In genomic region chr2:30686000-30686399, GRCh38 we compare ENCODE assay signal across 10 cellular contexts.
DNase-seq lines count a peak whose midpoint lies in the region; ATAC-seq and TF ChIP-seq lines count a peak whose summit lies in the region.
"Had no signal": no experiment of that assay in that cellular context is flagged by ENCODE, and none has a peak within 500 bp of the region (broad histone marks: within the 10 kb centered on the region; RNA-seq: fewer than 3 reads in every experiment).

No MANE protein-coding gene starts in this region.

- TF ChIP-seq CTCF in astrocyte of the spinal cord (IDR thresholded peaks at IDR 0.05; ENCODE audit: low read depth, low read length) (peak; percentile 33), osteocyte (IDR thresholded peaks at IDR 0.05) (peak; percentile 15)

- H3K4me1 Mint-ChIP-seq in osteocyte (ENCODE audit: unreplicated experiment) = peaks cover 2% of the 10 kb centered on the region

- no peak overlapping the region for H3K4me3 ChIP-seq in astrocyte of the spinal cord (ENCODE audit: low read depth, low read length)

- H3K9me3 Mint-ChIP-seq in osteocyte (ENCODE audit: unreplicated experiment) = no peaks in the 10 kb centered on the region
- H3K9me3 Mint-ChIP-seq: activated naive CD4-positive, alpha-beta T cell treated with anti-CD3 and anti-CD28 coated beads for 36 hours had no signal

- peaks cover 11% of the 10 kb centered on the region for H3K27me3 Mint-ChIP-seq in osteocyte (ENCODE audit: unreplicated experiment)

- DNase-seq in NCI-H524 (lab: John Stamatoyannopoulos, UW) (peak; percentile 23 to 40), NCI-H524 treated with DMSO at 0.1 percent for 48 hours (lab: John Stamatoyannopoulos, UW) (no peak), NCI-H1417 (lab: John Stamatoyannopoulos, UW) (peak; percentile 73 to 97 (median 85)), astrocyte of the spinal cord (ENCODE audit: low read depth, low spot score) (no peak), osteocyte (ENCODE audit: extremely low spot score, unreplicated experiment) (peak; percentile 42), COR-L47 (lab: John Stamatoyannopoulos, UW) (no peak)
- no peak for DNase-seq in activated effector memory CD4-positive, alpha-beta T cell treated with Interleukin-2 at 50 U/mL for 16 hours
- DNase-seq: activated naive CD4-positive, alpha-beta T cell treated with anti-CD3 and anti-CD28 coated beads for 36 hours; AML-193 had no signal

- in situ Hi-C loops in astrocyte of the spinal cord (cut with HindIII; ENCODE audit: low sequenced_read_pairs) = no loop called here

- no peak overlapping the region for H3K27ac Mint-ChIP-seq in osteocyte (ENCODE audit: unreplicated experiment)
- H3K27ac Mint-ChIP-seq: activated naive CD4-positive, alpha-beta T cell treated with anti-CD3 and anti-CD28 coated beads for 36 hours had no signal

- ATAC-seq in GM21423 (IDR thresholded peaks at IDR 0.05; ENCODE audit: unreplicated experiment) = no peak

- H3K4me3 Mint-ChIP-seq in osteocyte (ENCODE audit: unreplicated experiment) = no peak overlapping the region
- H3K4me3 Mint-ChIP-seq: activated naive CD4-positive, alpha-beta T cell treated with anti-CD3 and anti-CD28 coated beads for 36 hours had no signal

- no peaks in the 10 kb centered on the region for H3K36me3 Mint-ChIP-seq in osteocyte (ENCODE audit: unreplicated experiment)

Comparison
In these comparisons a context has a peak if more than half of its experiments do, and no peak if none do; other contexts are left out.
1. DNase-seq: peak in NCI-H524 (2 of 2), NCI-H1417 (3 of 3) and osteocyte (single experiment); none in NCI-H524 treated with DMSO at 0.1 percent for 48 hours (single experiment), astrocyte of the spinal cord (single experiment), activated effector memory CD4-positive, alpha-beta T cell treated with Interleukin-2 at 50 U/mL for 16 hours (single experiment) and COR-L47 (single experiment).